ENCODE assay signal across 1 cellular context in genomic region chr6:10146723-10147451, GRCh38.
TF ChIP-seq lines count a peak whose summit lies in the region.

No MANE protein-coding gene starts in this region.

TF ChIP-seq in K562, 482 proteins besides CTCF, POLR2A, EP300 and RAD21 (continued from another document):
- TF ChIP-seq, protein P1, sequence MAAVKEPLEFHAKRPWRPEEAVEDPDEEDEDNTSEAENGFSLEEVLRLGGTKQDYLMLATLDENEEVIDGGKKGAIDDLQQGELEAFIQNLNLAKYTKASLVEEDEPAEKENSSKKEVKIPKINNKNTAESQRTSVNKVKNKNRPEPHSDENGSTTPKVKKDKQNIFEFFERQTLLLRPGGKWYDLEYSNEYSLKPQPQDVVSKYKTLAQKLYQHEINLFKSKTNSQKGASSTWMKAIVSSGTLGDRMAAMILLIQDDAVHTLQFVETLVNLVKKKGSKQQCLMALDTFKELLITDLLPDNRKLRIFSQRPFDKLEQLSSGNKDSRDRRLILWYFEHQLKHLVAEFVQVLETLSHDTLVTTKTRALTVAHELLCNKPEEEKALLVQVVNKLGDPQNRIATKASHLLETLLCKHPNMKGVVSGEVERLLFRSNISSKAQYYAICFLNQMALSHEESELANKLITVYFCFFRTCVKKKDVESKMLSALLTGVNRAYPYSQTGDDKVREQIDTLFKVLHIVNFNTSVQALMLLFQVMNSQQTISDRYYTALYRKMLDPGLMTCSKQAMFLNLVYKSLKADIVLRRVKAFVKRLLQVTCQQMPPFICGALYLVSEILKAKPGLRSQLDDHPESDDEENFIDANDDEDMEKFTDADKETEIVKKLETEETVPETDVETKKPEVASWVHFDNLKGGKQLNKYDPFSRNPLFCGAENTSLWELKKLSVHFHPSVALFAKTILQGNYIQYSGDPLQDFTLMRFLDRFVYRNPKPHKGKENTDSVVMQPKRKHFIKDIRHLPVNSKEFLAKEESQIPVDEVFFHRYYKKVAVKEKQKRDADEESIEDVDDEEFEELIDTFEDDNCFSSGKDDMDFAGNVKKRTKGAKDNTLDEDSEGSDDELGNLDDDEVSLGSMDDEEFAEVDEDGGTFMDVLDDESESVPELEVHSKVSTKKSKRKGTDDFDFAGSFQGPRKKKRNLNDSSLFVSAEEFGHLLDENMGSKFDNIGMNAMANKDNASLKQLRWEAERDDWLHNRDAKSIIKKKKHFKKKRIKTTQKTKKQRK (IDR thresholded peaks at IDR 0.05; ENCODE audit: borderline replicate concordance, low read depth, low read length) = no peak
- TF ChIP-seq, protein P2, sequence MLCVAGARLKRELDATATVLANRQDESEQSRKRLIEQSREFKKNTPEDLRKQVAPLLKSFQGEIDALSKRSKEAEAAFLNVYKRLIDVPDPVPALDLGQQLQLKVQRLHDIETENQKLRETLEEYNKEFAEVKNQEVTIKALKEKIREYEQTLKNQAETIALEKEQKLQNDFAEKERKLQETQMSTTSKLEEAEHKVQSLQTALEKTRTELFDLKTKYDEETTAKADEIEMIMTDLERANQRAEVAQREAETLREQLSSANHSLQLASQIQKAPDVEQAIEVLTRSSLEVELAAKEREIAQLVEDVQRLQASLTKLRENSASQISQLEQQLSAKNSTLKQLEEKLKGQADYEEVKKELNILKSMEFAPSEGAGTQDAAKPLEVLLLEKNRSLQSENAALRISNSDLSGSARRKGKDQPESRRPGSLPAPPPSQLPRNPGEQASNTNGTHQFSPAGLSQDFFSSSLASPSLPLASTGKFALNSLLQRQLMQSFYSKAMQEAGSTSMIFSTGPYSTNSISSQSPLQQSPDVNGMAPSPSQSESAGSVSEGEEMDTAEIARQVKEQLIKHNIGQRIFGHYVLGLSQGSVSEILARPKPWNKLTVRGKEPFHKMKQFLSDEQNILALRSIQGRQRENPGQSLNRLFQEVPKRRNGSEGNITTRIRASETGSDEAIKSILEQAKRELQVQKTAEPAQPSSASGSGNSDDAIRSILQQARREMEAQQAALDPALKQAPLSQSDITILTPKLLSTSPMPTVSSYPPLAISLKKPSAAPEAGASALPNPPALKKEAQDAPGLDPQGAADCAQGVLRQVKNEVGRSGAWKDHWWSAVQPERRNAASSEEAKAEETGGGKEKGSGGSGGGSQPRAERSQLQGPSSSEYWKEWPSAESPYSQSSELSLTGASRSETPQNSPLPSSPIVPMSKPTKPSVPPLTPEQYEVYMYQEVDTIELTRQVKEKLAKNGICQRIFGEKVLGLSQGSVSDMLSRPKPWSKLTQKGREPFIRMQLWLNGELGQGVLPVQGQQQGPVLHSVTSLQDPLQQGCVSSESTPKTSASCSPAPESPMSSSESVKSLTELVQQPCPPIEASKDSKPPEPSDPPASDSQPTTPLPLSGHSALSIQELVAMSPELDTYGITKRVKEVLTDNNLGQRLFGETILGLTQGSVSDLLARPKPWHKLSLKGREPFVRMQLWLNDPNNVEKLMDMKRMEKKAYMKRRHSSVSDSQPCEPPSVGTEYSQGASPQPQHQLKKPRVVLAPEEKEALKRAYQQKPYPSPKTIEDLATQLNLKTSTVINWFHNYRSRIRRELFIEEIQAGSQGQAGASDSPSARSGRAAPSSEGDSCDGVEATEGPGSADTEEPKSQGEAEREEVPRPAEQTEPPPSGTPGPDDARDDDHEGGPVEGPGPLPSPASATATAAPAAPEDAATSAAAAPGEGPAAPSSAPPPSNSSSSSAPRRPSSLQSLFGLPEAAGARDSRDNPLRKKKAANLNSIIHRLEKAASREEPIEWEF (CRISPR knock-in tag; IDR thresholded peaks at IDR 0.05) = peak; percentile 57; the same call in 1 of the 2 replicates
- peak; percentile 38; the same call in 1 of the 2 replicates for TF ChIP-seq MECOM (CRISPR knock-in tag; IDR thresholded peaks at IDR 0.05)
- no peak for TF ChIP-seq ZNF551 (CRISPR knock-in tag; IDR thresholded peaks at IDR 0.05)
- no peak for TF ChIP-seq ZNF253 (CRISPR knock-in tag; conservative IDR thresholded peaks at IDR 0.05)
- TF ChIP-seq MEF2D (tag; conservative IDR thresholded peaks at IDR 0.05; ENCODE audit: low read depth) = no peak
- TF ChIP-seq CREB1 (IDR thresholded peaks at IDR 0.05) = 0 out of 2 replicates have a peak, but pooled peaks have one; percentile 18
- TF ChIP-seq CREB1 (CRISPR knock-in tag; IDR thresholded peaks at IDR 0.05) = no peak
- TF ChIP-seq TFE3 (CRISPR knock-in tag; IDR thresholded peaks at IDR 0.05) = no peak
- TF ChIP-seq U2AF2 (optimal IDR thresholded peaks at IDR 0.05; ENCODE audit: low read depth, low read length) = no peak
- peak; percentile 46 for TF ChIP-seq ZBTB8A (IDR thresholded peaks at IDR 0.05; ENCODE audit: partially characterized antibody)
TF ChIP-seq in K562: peak in this region for 34.
